In genomic region chr13:27967736-27968315, GRCh38 we compare ENCODE assay signal across 2 cellular contexts.
TF ChIP-seq lines count a peak whose summit lies in the region.

No MANE protein-coding gene starts in this region.

TF ChIP-seq in SK-N-SH, 30 proteins besides CTCF, POLR2A, EP300 and RAD21 (continued from another document):
- TF ChIP-seq NRF1 (IDR thresholded peaks at IDR 0.05; ENCODE audit: low read depth, low read length) (no peak), NFIC (IDR thresholded peaks at IDR 0.05; ENCODE audit: borderline replicate concordance) (no peak), FOXM1 (IDR thresholded peaks at IDR 0.05; ENCODE audit: low read depth) (no peak)

TF ChIP-seq in SK-N-SH treated with all-trans-retinoic acid at 6 μM for 48 hours, 23 proteins besides CTCF, POLR2A, EP300 and RAD21 (continued from another document):
- TF ChIP-seq TSHZ2 (CRISPR knock-in tag; IDR thresholded peaks at IDR 0.05) (no peak), ZC3H10 (CRISPR knock-in tag; IDR thresholded peaks at IDR 0.05) (no peak), ZNF70 (CRISPR knock-in tag; IDR thresholded peaks at IDR 0.05) (no peak), PATZ1 (CRISPR knock-in tag; IDR thresholded peaks at IDR 0.05; ENCODE audit: borderline replicate concordance) (no peak), TOX (CRISPR knock-in tag; IDR thresholded peaks at IDR 0.05; ENCODE audit: borderline replicate concordance) (no peak), PPARA (CRISPR knock-in tag; IDR thresholded peaks at IDR 0.05; ENCODE audit: borderline replicate concordance) (no peak), ARNTL (CRISPR knock-in tag; IDR thresholded peaks at IDR 0.05; ENCODE audit: borderline replicate concordance, low read depth) (no peak)
- TF ChIP-seq, protein P1, sequence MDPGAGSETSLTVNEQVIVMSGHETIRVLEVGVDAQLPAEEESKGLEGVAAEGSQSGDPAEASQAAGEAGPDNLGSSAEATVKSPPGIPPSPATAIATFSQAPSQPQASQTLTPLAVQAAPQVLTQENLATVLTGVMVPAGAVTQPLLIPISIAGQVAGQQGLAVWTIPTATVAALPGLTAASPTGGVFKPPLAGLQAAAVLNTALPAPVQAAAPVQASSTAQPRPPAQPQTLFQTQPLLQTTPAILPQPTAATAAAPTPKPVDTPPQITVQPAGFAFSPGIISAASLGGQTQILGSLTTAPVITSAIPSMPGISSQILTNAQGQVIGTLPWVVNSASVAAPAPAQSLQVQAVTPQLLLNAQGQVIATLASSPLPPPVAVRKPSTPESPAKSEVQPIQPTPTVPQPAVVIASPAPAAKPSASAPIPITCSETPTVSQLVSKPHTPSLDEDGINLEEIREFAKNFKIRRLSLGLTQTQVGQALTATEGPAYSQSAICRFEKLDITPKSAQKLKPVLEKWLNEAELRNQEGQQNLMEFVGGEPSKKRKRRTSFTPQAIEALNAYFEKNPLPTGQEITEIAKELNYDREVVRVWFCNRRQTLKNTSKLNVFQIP (CRISPR knock-in tag; IDR thresholded peaks at IDR 0.05; ENCODE audit: borderline replicate concordance, low read depth), result no peak
TF ChIP-seq in SK-N-SH treated with all-trans-retinoic acid at 6 μM for 48 hours: peak in this region for 0.
